28 cellular contexts compared by ENCODE assay signal in the genomic region with DNA sequence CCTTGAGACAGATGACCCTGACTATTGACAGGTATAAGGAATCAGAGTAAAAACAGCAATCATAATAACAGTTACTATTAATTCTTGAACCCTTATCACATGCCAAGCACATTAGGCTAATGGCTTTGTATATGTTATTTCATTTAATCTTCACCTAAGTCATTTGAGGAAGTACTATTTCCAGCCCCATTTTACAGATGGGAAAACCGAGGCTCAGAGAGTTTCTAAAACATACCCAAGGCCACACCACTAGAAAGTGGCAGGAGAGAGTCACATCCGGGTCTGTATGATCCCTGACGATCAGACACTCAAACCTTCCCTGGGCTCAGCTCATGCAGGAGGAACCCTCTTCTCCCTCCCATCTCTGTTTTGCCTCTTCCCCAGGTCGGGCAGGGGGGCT.
"Had no signal": no experiment of that assay in that cellular context is flagged by ENCODE, and none has a peak within 500 bp of the region (broad histone marks: within the 10 kb centered on the region; RNA-seq: fewer than 3 reads in every experiment).

No MANE protein-coding gene starts in this region.

- H3K27ac ChIP-seq: neural progenitor cell, ovary, parathyroid adenoma, psoas muscle, sigmoid colon, stomach, thoracic aorta, thyroid gland, tibial nerve, upper lobe of left lung, vagina had no signal

- DNase-seq: naive thymus-derived CD4-positive, alpha-beta T cell; natural killer cell; occipital lobe; ovary; psoas muscle; right cardiac atrium; sigmoid colon; small intestine; stimulated activated CD4-positive, alpha-beta T cell treated with anti-CD3 and anti-CD28 coated beads, Interleukin-15, amount 100 ng/mL, for 24 hours; stimulated activated CD4-positive, alpha-beta T cell treated with anti-CD3 and anti-CD28 coated beads, Interleukin-2, amount 100 ng/mL, for 24 hours; stimulated activated CD4-positive, alpha-beta T cell treated with anti-CD3 and anti-CD28 coated beads, Interleukin-2, amount 100 ng/mL, for 48 hours; stimulated activated CD4-positive, alpha-beta T cell treated with anti-CD3 and anti-CD28 coated beads, Interleukin-4, amount 100 ng/mL, for 24 hours; stimulated activated naive B cell treated with anti-CD40 and anti-IgM and Interleukin-4, amounts not matched to agents 10 μg/mL and 1 μg/mL and 100 μg/mL, for 72 hours; stimulated activated naive CD4-positive, alpha-beta T cell treated with Interleukin-2 at 50 U/mL for 16 hours; stomach; thyroid gland; trophoblast cell; upper lobe of left lung had no signal

- H3K9ac ChIP-seq: neural progenitor cell, parathyroid adenoma had no signal

- H2AFZ ChIP-seq: neural progenitor cell, parathyroid adenoma had no signal

- ATAC-seq: naive thymus-derived CD4-positive, alpha-beta T cell; natural killer cell; psoas muscle; right cardiac atrium; stimulated activated effector memory CD8-positive, alpha-beta T cell treated with anti-CD3 and anti-CD28 coated beads, Interleukin-12 subunit alpha, Interleukin-12 subunit beta, amount 100 ng/mL, for 72 hours; stimulated activated naive B cell treated with anti-CD40 and anti-IgM and Interleukin-4, amounts not matched to agents 10 μg/mL and 1 μg/mL and 100 μg/mL, for 72 hours had no signal

- H3K4me2 ChIP-seq: neural progenitor cell had no signal

- H3K27me3 ChIP-seq: neural progenitor cell, ovary, thyroid gland, upper lobe of left lung, vagina had no signal

- FAIRE-seq: small intestine, urothelium cell line had no signal

- H3K9me3 ChIP-seq: ovary, psoas muscle, thoracic aorta, thyroid gland, vagina had no signal

- H3K4me1 ChIP-seq: parathyroid adenoma, psoas muscle, sigmoid colon, stomach, thyroid gland, tibial nerve, upper lobe of left lung, vagina had no signal

- H3K4me1 Mint-ChIP-seq: naive thymus-derived CD4-positive, alpha-beta T cell; natural killer cell; nephron; stimulated activated effector memory CD8-positive, alpha-beta T cell treated with anti-CD3 and anti-CD28 coated beads, Interleukin-12 subunit alpha, Interleukin-12 subunit beta, amount 100 ng/mL, for 72 hours; stimulated activated naive B cell treated with anti-CD40 and anti-IgM and Interleukin-4, amounts not matched to agents 10 μg/mL and 1 μg/mL and 100 μg/mL, for 72 hours had no signal

- H3K79me2 ChIP-seq: parathyroid adenoma had no signal

- H3K36me3 Mint-ChIP-seq: naive thymus-derived CD4-positive, alpha-beta T cell; natural killer cell; stimulated activated effector memory CD8-positive, alpha-beta T cell treated with anti-CD3 and anti-CD28 coated beads, Interleukin-12 subunit alpha, Interleukin-12 subunit beta, amount 100 ng/mL, for 72 hours; stimulated activated naive B cell treated with anti-CD40 and anti-IgM and Interleukin-4, amounts not matched to agents 10 μg/mL and 1 μg/mL and 100 μg/mL, for 72 hours had no signal

- H3K36me3 ChIP-seq: neural progenitor cell, ovary, sigmoid colon, stomach, thoracic aorta, thyroid gland, tibial nerve, upper lobe of left lung, vagina had no signal

- H3K4me3 Mint-ChIP-seq: naive thymus-derived CD4-positive, alpha-beta T cell; natural killer cell; nephron; neural progenitor cell; stimulated activated effector memory CD8-positive, alpha-beta T cell treated with anti-CD3 and anti-CD28 coated beads, Interleukin-12 subunit alpha, Interleukin-12 subunit beta, amount 100 ng/mL, for 72 hours; stimulated activated naive B cell treated with anti-CD40 and anti-IgM and Interleukin-4, amounts not matched to agents 10 μg/mL and 1 μg/mL and 100 μg/mL, for 72 hours; stimulated activated naive CD8-positive, alpha-beta T cell treated with anti-CD3 and anti-CD28 coated beads, Interleukin-15, Interleukin-2, amounts not matched to agents 100 ng/mL and 50 ng/mL, for 24 hours had no signal

- H3K4me3 ChIP-seq: neural progenitor cell, ovary, psoas muscle, sigmoid colon, stomach, thoracic aorta, thyroid gland, tibial nerve, upper lobe of left lung, vagina had no signal

- H3K9me3 Mint-ChIP-seq: natural killer cell; stimulated activated effector memory CD8-positive, alpha-beta T cell treated with anti-CD3 and anti-CD28 coated beads, Interleukin-12 subunit alpha, Interleukin-12 subunit beta, amount 100 ng/mL, for 72 hours; stimulated activated naive CD8-positive, alpha-beta T cell treated with anti-CD3 and anti-CD28 coated beads, Interleukin-15, Interleukin-2, amounts not matched to agents 100 ng/mL and 50 ng/mL, for 24 hours had no signal

- H3K27ac Mint-ChIP-seq: naive thymus-derived CD4-positive, alpha-beta T cell; natural killer cell; nephron; neural progenitor cell; progenitor cell of endocrine pancreas; stimulated activated effector memory CD8-positive, alpha-beta T cell treated with anti-CD3 and anti-CD28 coated beads, Interleukin-12 subunit alpha, Interleukin-12 subunit beta, amount 100 ng/mL, for 72 hours; stimulated activated naive B cell treated with anti-CD40 and anti-IgM and Interleukin-4, amounts not matched to agents 10 μg/mL and 1 μg/mL and 100 μg/mL, for 72 hours; stimulated activated naive CD8-positive, alpha-beta T cell treated with anti-CD3 and anti-CD28 coated beads, Interleukin-15, Interleukin-2, amounts not matched to agents 100 ng/mL and 50 ng/mL, for 24 hours had no signal
